9 cellular contexts compared by ENCODE assay signal in genomic region chr15:85474700-85475316, GRCh38.
A peak's percentile ranks its signal among the peaks of the same experiment; 100 is the strongest.
DNase-seq lines count a peak whose midpoint lies in the region; ATAC-seq and TF ChIP-seq lines count a peak whose summit lies in the region.
"Had no signal": no experiment of that assay in that cellular context is flagged by ENCODE, and none has a peak within 500 bp of the region (broad histone marks: within the 10 kb centered on the region; RNA-seq: fewer than 3 reads in every experiment).

No MANE protein-coding gene starts in this region.

- no peaks in the 10 kb centered on the region for H3K27me3 Mint-ChIP-seq in memory B cell

- TF ChIP-seq CTCF in omental fat pad (IDR thresholded peaks at IDR 0.05): no peak
- TF ChIP-seq CTCF in Peyer's patch (IDR thresholded peaks at IDR 0.05): no peak

- no peak for TF ChIP-seq POLR2A in Peyer's patch (IDR thresholded peaks at IDR 0.05)

- ATAC-seq in GM18858 (IDR thresholded peaks at IDR 0.05; ENCODE audit: unreplicated experiment) (peak; percentile 30), GM21717 (IDR thresholded peaks at IDR 0.05; ENCODE audit: unreplicated experiment) (peak; percentile 53), HG03520 (IDR thresholded peaks at IDR 0.05; ENCODE audit: unreplicated experiment) (peak; percentile 28), memory B cell (ENCODE audit: low read depth) (peak; percentile 63), omental fat pad (ENCODE audit: low FRiP score) (no peak)

- no peaks in the 10 kb centered on the region for H3K27me3 ChIP-seq in Peyer's patch

- no peaks in the 10 kb centered on the region for H3K9me3 Mint-ChIP-seq in memory B cell

- peaks cover 69% of the 10 kb centered on the region for H3K4me1 Mint-ChIP-seq in memory B cell

- H3K4me1 ChIP-seq in Peyer's patch: peaks cover 0 to 9% (median 7%) of the 10 kb centered on the region in 4 donors

- peak overlapping the region in 1 of 4 donors; percentile 53 for H3K27ac ChIP-seq in Peyer's patch

- no peak overlapping the region for H3K4me3 ChIP-seq in Peyer's patch

- H3K4me3 Mint-ChIP-seq in memory B cell: peak overlapping the region; percentile 66

- no peaks in the 10 kb centered on the region for H3K36me3 ChIP-seq in Peyer's patch

- H3K9me3 ChIP-seq in Peyer's patch: no peaks in the 10 kb centered on the region

- no peak for DNase-seq in memory B cell (ENCODE audit: low spot score in 2 of 2)
- DNase-seq in middle frontal gyrus (ENCODE audit: extremely low spot score, low spot score): no peak
- DNase-seq in omental fat pad (ENCODE audit: low spot score): no peak
- no peak for DNase-seq in Peyer's patch
- DNase-seq in glomerular visceral epithelial cell (ENCODE audit: extremely low spot score): no peak
- DNase-seq: NCI-H2171 treated with DMSO at 0.1 percent for 48 hours had no signal

- peaks cover 5% of the 10 kb centered on the region for H3K36me3 Mint-ChIP-seq in memory B cell

- peak overlapping the region; percentile 78 for H3K27ac Mint-ChIP-seq in memory B cell
